ENCODE assay signal across 36 cellular contexts in the genomic region with DNA sequence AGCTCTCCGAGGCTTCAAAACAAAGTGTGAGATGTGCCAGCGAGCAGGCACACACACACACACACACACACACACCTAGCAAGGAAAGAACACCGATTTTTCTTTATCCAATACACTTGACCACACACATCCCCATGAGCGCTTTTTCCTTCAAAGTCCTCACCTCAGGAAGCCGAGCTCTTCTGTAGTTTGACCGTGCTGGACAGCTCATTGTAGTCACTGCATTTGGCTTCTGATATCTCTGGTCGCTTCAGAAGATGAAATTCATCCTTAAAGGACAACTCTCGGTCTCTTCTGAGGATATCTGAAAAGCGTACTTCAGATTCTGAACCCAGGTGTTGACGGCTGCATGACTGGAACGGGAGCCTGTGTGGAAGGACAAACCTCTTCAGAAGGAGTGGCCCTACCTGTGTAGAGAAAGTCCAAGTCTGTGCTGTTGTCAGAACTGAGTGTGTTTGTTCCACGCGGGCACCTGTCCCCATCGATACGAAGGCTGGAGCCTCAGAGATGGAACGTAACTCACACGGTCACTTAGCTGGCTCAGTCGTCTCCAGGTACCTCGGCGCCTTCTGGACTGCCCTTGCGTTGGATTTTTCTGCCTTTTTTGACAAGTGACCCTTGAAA. TPM values are rescaled to one million over a fixed set of nuclear protein-coding genes. Genes with fewer than 3 reads are reported as not detected.
"Had no signal": no experiment of that assay in that cellular context is flagged by ENCODE, and none has a peak within 500 bp of the region (broad histone marks: within the 10 kb centered on the region; RNA-seq: fewer than 3 reads in every experiment).

No MANE protein-coding gene starts in this region.

- H3K9me3 Mint-ChIP-seq: activated B cell treated with CpG ODN at 0.5 μM for 24 hours; activated CD4-positive, alpha-beta memory T cell treated with anti-CD3 and anti-CD28 coated beads for 36 hours; activated naive CD4-positive, alpha-beta T cell treated with anti-CD3 and anti-CD28 coated beads, Interleukin-2, amount 50 U/mL, for 24 hours; activated T-cell treated with anti-CD3 and anti-CD28 coated beads, Interleukin-2, amount 50 U/mL, for 4 hours; activated T-helper 1 cell treated with anti-CD3 and anti-CD28 coated beads, Interleukin-12 subunit alpha, Interleukin-12 subunit beta, Interleukin-2, Interleukin-4 antibody, amounts not matched to agents 30 ng/mL and 10 ng/mL and 1 ng/mL, durations not matched to agents 14 hours and 24 hours and 36 hours had no signal

- H3K4me1 Mint-ChIP-seq: activated B cell treated with CpG ODN at 0.5 μM for 24 hours; activated naive CD4-positive, alpha-beta T cell treated with anti-CD3 and anti-CD28 coated beads, Interleukin-2, amount 50 U/mL, for 24 hours had no signal

- FAIRE-seq: astrocyte had no signal

- H3K9me3 ChIP-seq: adrenal gland, body of pancreas, breast epithelium, SJSA1 had no signal

- H3K4me3 ChIP-seq: adrenal gland, body of pancreas, breast epithelium, SJSA1 had no signal

- H3K36me3 ChIP-seq: adrenal gland, breast epithelium, SJSA1 had no signal

- H3K4me1 ChIP-seq: adrenal gland, breast epithelium, SJSA1 had no signal

- DNase-seq: activated B cell treated with CpG ODN at 0.5 μM for 24 hours; activated CD4-positive, alpha-beta memory T cell treated with anti-CD3 and anti-CD28 coated beads for 36 hours; activated CD4-positive, alpha-beta T cell treated with anti-CD3 and anti-CD28 coated beads for 4 hours; activated CD4-positive, alpha-beta T cell treated with anti-CD3 and anti-CD28 coated beads, Interleukin-2, amount 50 U/mL, for 1 hour; activated CD4-positive, CD25-positive, alpha-beta regulatory T cell treated with anti-CD3 and anti-CD28 coated beads, Interleukin-2, amount 50 U/mL, for 72 hours; activated CD8-positive, alpha-beta memory T cell treated with anti-CD3 and anti-CD28 coated beads, Interleukin-2, amount 50 U/mL, for 4 hours; activated naive CD4-positive, alpha-beta T cell; activated T-cell treated with anti-CD3 and anti-CD28 coated beads for 4 hours; activated T-cell treated with anti-CD3 and anti-CD28 coated beads, Interleukin-2, amount 50 U/mL, for 4 hours; adrenal gland; body of pancreas; Karpas-422; NCI-H1105; NCI-H1436; NCI-H1694; NCI-H1930; NCI-H2081 treated with DMSO at 0.1 percent for 48 hours; NCI-H226; NCI-H446 treated with DMSO at 0.1 percent for 48 hours; NCI-H524; NCI-H69; SHP77 treated with DMSO at 0.1 percent for 48 hours; SW 1271; T-helper 1 cell; T-helper 2 cell; T-helper 9 cell had no signal

- H3K36me3 Mint-ChIP-seq: activated CD4-positive, alpha-beta memory T cell treated with anti-CD3 and anti-CD28 coated beads for 36 hours; activated naive CD4-positive, alpha-beta T cell treated with anti-CD3 and anti-CD28 coated beads, Interleukin-2, amount 50 U/mL, for 24 hours had no signal

- H3K27ac ChIP-seq: adrenal gland, body of pancreas, breast epithelium, SJSA1, VCaP had no signal

- ATAC-seq: activated T-cell treated with anti-CD3 and anti-CD28 coated beads, Interleukin-2, amount 50 U/mL, for 4 hours; body of pancreas; Panc1 had no signal

- H3K4me3 Mint-ChIP-seq: activated B cell treated with CpG ODN at 0.5 μM for 24 hours; activated CD4-positive, alpha-beta memory T cell treated with anti-CD3 and anti-CD28 coated beads for 36 hours; activated naive CD4-positive, alpha-beta T cell treated with anti-CD3 and anti-CD28 coated beads, Interleukin-2, amount 50 U/mL, for 24 hours; activated T-cell treated with anti-CD3 and anti-CD28 coated beads, Interleukin-2, amount 50 U/mL, for 4 hours; activated T-helper 1 cell treated with anti-CD3 and anti-CD28 coated beads, Interleukin-12 subunit alpha, Interleukin-12 subunit beta, Interleukin-2, Interleukin-4 antibody, amounts not matched to agents 30 ng/mL and 10 ng/mL and 1 ng/mL, durations not matched to agents 14 hours and 24 hours and 36 hours had no signal

- H3K27me3 Mint-ChIP-seq: activated naive CD4-positive, alpha-beta T cell treated with anti-CD3 and anti-CD28 coated beads, Interleukin-2, amount 50 U/mL, for 24 hours had no signal

- H3K27me3 ChIP-seq: adrenal gland, body of pancreas had no signal

- H3K27ac Mint-ChIP-seq: activated B cell treated with CpG ODN at 0.5 μM for 24 hours; activated CD4-positive, alpha-beta memory T cell treated with anti-CD3 and anti-CD28 coated beads for 36 hours; activated naive CD4-positive, alpha-beta T cell treated with anti-CD3 and anti-CD28 coated beads, Interleukin-2, amount 50 U/mL, for 24 hours; activated T-helper 1 cell treated with anti-CD3 and anti-CD28 coated beads, Interleukin-12 subunit alpha, Interleukin-12 subunit beta, Interleukin-2, Interleukin-4 antibody, amounts not matched to agents 30 ng/mL and 10 ng/mL and 1 ng/mL, durations not matched to agents 14 hours and 24 hours and 36 hours had no signal

RNA-seq across cellular contexts. Expression of gene SHH, which starts 28.1 kb away (rescaled TPM):
- total RNA-seq: activated B cell treated with CpG ODN at 0.5 μM for 24 hours; activated CD4-positive, alpha-beta memory T cell treated with anti-CD3 and anti-CD28 coated beads for 36 hours; activated T-helper 1 cell treated with anti-CD3 and anti-CD28 coated beads, Interleukin-12 subunit alpha, Interleukin-12 subunit beta, Interleukin-2, Interleukin-4 antibody, amounts not matched to agents 30 ng/mL and 10 ng/mL and 1 ng/mL, durations not matched to agents 14 hours and 24 hours and 36 hours; breast epithelium; cardiac septum; MCF 10A; RPMI7951; SJSA1 had no signal
